ENCODE assay signal across 31 cellular contexts in the genomic region with DNA sequence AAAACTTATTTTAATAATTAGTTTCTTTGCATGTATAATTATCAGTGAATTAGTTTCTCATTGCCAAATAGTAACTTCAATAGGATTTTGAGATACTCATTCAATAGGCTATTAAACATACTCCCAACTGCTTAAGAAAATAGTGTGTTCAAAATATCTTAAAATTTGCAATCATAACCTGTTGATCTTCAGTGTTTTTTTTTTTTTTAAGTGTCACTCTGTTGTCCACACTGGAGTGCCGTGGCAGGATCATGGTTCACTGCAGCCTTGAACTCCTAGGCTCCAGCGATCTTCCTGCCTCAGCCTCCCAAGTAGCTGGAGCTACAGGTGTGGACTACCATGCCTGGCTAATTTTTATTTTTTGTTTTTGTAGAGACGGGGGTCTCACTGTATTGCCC.
"Had no signal": no experiment of that assay in that cellular context is flagged by ENCODE, and none has a peak within 500 bp of the region (broad histone marks: within the 10 kb centered on the region; RNA-seq: fewer than 3 reads in every experiment).

No MANE protein-coding gene starts in this region.

- H3K4me3 ChIP-seq: adrenal gland, lower lobe of right lung, ovary, prostate gland, upper lobe of right lung had no signal

- H3K9me3 Mint-ChIP-seq: activated T-helper 1 cell treated with anti-CD3 and anti-CD28 coated beads, Interleukin-12 subunit alpha, Interleukin-12 subunit beta, Interleukin-2, Interleukin-4 antibody, amounts not matched to agents 30 ng/mL and 10 ng/mL and 1 ng/mL, durations not matched to agents 14 hours and 24 hours and 36 hours; immature natural killer cell; natural killer cell; stimulated activated effector memory CD8-positive, alpha-beta T cell treated with anti-CD3 and anti-CD28 coated beads, Interleukin-12 subunit alpha, Interleukin-12 subunit beta, amount 100 ng/mL, for 72 hours; stimulated activated naive CD8-positive, alpha-beta T cell treated with anti-CD3 and anti-CD28 coated beads, Interleukin-15, amount 100 ng/mL, for 72 hours; T-helper 1 cell treated with Interleukin-12 subunit alpha and Interleukin-12 subunit beta and Interleukin-4 antibody, amounts not matched to agents 30 μg/mL and 1 μg/mL, for 36 hours had no signal

- H3K27ac Mint-ChIP-seq: activated T-helper 1 cell treated with anti-CD3 and anti-CD28 coated beads, Interleukin-12 subunit alpha, Interleukin-12 subunit beta, Interleukin-2, Interleukin-4 antibody, amounts not matched to agents 30 ng/mL and 10 ng/mL and 1 ng/mL, durations not matched to agents 14 hours and 24 hours and 36 hours; T-helper 1 cell treated with Interleukin-12 subunit alpha and Interleukin-12 subunit beta and Interleukin-4 antibody, amounts not matched to agents 30 μg/mL and 1 μg/mL, for 36 hours had no signal

- DNase-seq: activated CD4-positive, alpha-beta T cell treated with anti-CD3 and anti-CD28 coated beads for 4 hours; activated CD4-positive, alpha-beta T cell treated with anti-CD3 and anti-CD28 coated beads, Interleukin-2, amount 50 U/mL, for 48 hours; activated CD8-positive, alpha-beta memory T cell treated with anti-CD3 and anti-CD28 coated beads for 24 hours; activated CD8-positive, alpha-beta memory T cell treated with anti-CD3 and anti-CD28 coated beads, Interleukin-2, amount 50 U/mL, for 4 hours; activated effector memory CD4-positive, alpha-beta T cell treated with anti-CD3 and anti-CD28 coated beads, Interleukin-2, amount 50 U/mL, for 16 hours; activated naive CD4-positive, alpha-beta T cell treated with anti-CD3 and anti-CD28 coated beads, Interleukin-2, amount 50 U/mL, for 16 hours; activated T-cell treated with anti-CD3 and anti-CD28 coated beads, Interleukin-2, amount 50 U/mL, for 1 hour; adrenal gland; brain microvascular endothelial cell; heart left ventricle; immature natural killer cell; lower lobe of right lung; mesendoderm; natural killer cell; retina; sigmoid colon; small intestine; stimulated activated CD4-positive, alpha-beta T cell treated with anti-CD3 and anti-CD28 coated beads, Interleukin-4, amount 100 ng/mL, for 24 hours; stimulated activated naive CD8-positive, alpha-beta T cell treated with anti-CD3 and anti-CD28 coated beads, Interleukin-15, amount 100 ng/mL, for 72 hours; SW 1271; T-helper 9 cell; upper lobe of right lung had no signal

- ATAC-seq: esophagus mucosa; foreskin keratinocyte; heart left ventricle; lower lobe of right lung; natural killer cell; stimulated activated effector memory CD8-positive, alpha-beta T cell treated with anti-CD3 and anti-CD28 coated beads, Interleukin-12 subunit alpha, Interleukin-12 subunit beta, amount 100 ng/mL, for 72 hours; stimulated activated naive CD8-positive, alpha-beta T cell treated with anti-CD3 and anti-CD28 coated beads, Interleukin-15, amount 100 ng/mL, for 72 hours; upper lobe of right lung had no signal

- H3K27ac ChIP-seq: adrenal gland, brain microvascular endothelial cell, foreskin keratinocyte, lower lobe of right lung, ovary, thyroid gland, upper lobe of right lung had no signal

- H3K27me3 ChIP-seq: adrenal gland, ascending aorta, brain microvascular endothelial cell, foreskin keratinocyte, ovary, sigmoid colon, thyroid gland, upper lobe of right lung had no signal

- H3K36me3 ChIP-seq: ovary, prostate gland had no signal

- H3K36me3 Mint-ChIP-seq: natural killer cell had no signal

- H3K9me3 ChIP-seq: adrenal gland, ascending aorta, heart left ventricle, lower lobe of right lung, ovary, prostate gland, sigmoid colon, thyroid gland, upper lobe of right lung had no signal
